Comparison of ENCODE assay signal across 8 cellular contexts in genomic region chr19:927044-927706, GRCh38. TPM values are rescaled to one million over a fixed set of nuclear protein-coding genes. Genes with fewer than 3 reads are reported as not detected.
DNase-seq lines count a peak whose midpoint lies in the region; ATAC-seq and TF ChIP-seq lines count a peak whose summit lies in the region.

No MANE protein-coding gene starts in this region.

- no peaks in the 10 kb centered on the region for H3K27me3 Mint-ChIP-seq in progenitor cell of endocrine pancreas

- peak overlapping the region; percentile 87 for H3K4me3 Mint-ChIP-seq in progenitor cell of endocrine pancreas (ENCODE audit: low read depth)

- TF ChIP-seq CTCF in fibroblast of the aortic adventitia (IDR thresholded peaks at IDR 0.05; ENCODE audit: insufficient read depth, low read length) (no peak), progenitor cell of endocrine pancreas (IDR thresholded peaks at IDR 0.05; ENCODE audit: unreplicated experiment) (no peak)

- H3K9me3 Mint-ChIP-seq in progenitor cell of endocrine pancreas (ENCODE audit: low read depth): no peaks in the 10 kb centered on the region

- no peak for ATAC-seq in GM21515 (IDR thresholded peaks at IDR 0.05; ENCODE audit: unreplicated experiment)
- no peak for ATAC-seq in HG02938 (IDR thresholded peaks at IDR 0.05; ENCODE audit: unreplicated experiment)

- peak overlapping the region; percentile 88 for H3K4me3 ChIP-seq in fibroblast of the aortic adventitia (ENCODE audit: low read depth, low read length)

- H3K36me3 Mint-ChIP-seq in progenitor cell of endocrine pancreas (ENCODE audit: insufficient read depth): peaks cover 3% of the 10 kb centered on the region

- DNase-seq in NCI-H2227 (lab: John Stamatoyannopoulos, UW; ENCODE audit: unreplicated experiment): peak; percentile 42
- DNase-seq in NCI-H2227 treated with DMSO at 0.1 percent for 48 hours (lab: John Stamatoyannopoulos, UW): no peak
- peak; percentile 94 for DNase-seq in SKM-1 (lab: John Stamatoyannopoulos, UW; ENCODE audit: unreplicated experiment)
- peak; percentile 34 for DNase-seq in fibroblast of the aortic adventitia (ENCODE audit: low read depth)
- DNase-seq in progenitor cell of endocrine pancreas (ENCODE audit: low spot score, unreplicated experiment): no peak
- no peak for DNase-seq in activated effector memory CD4-positive, alpha-beta T cell treated with anti-CD3 and anti-CD28 coated beads, Interleukin-2, amount 50 U/mL, for 16 hours

- H3K27ac Mint-ChIP-seq in progenitor cell of endocrine pancreas: peak overlapping the region; percentile 76

- H3K4me1 Mint-ChIP-seq in progenitor cell of endocrine pancreas (ENCODE audit: low read depth): peaks cover 1% of the 10 kb centered on the region

RNA-seq across cellular contexts. Expression of gene ARID3A, which starts 1.3 kb away (rescaled TPM):
- 3.7 and 11.2 TPM in 2 replicates for total RNA-seq in fibroblast of the aortic adventitia (ENCODE audit: low replicate concordance)
- total RNA-seq in progenitor cell of endocrine pancreas: 149 and 154 TPM in 2 replicates

RNA-seq across cellular contexts. Expression of gene KISS1R, which starts 10.0 kb away (rescaled TPM):
- total RNA-seq in fibroblast of the aortic adventitia (ENCODE audit: low replicate concordance) (not detected in 2 replicates), progenitor cell of endocrine pancreas (5.8 and 6.1 TPM in 2 replicates)

RNA-seq across cellular contexts. Expression of gene R3HDM4, which starts 14.2 kb away (rescaled TPM):
- total RNA-seq in fibroblast of the aortic adventitia (ENCODE audit: low replicate concordance) (8.4 and 25.8 TPM in 2 replicates), progenitor cell of endocrine pancreas (61.4 and 63.1 TPM in 2 replicates)

RNA-seq across cellular contexts. Expression of gene RNU6-9, which starts 33.9 kb away (rescaled TPM):
- total RNA-seq in fibroblast of the aortic adventitia (ENCODE audit: low replicate concordance) (not detected in 2 replicates), progenitor cell of endocrine pancreas (not detected in 2 replicates)

RNA-seq across cellular contexts. Expression of gene MED16, which starts 34.2 kb away (rescaled TPM):
- total RNA-seq in fibroblast of the aortic adventitia (ENCODE audit: low replicate concordance): 21.0 and 24.5 TPM in 2 replicates
- 87.2 and 91.7 TPM in 2 replicates for total RNA-seq in progenitor cell of endocrine pancreas

Comparison
In these comparisons a context has a peak if more than half of its experiments do, and no peak if none do; other contexts are left out.
1. DNase-seq: peak in NCI-H2227 (single experiment), SKM-1 (single experiment) and fibroblast of the aortic adventitia (single experiment); none in NCI-H2227 treated with DMSO at 0.1 percent for 48 hours (single experiment), progenitor cell of endocrine pancreas (single experiment) and activated effector memory CD4-positive, alpha-beta T cell treated with anti-CD3 and anti-CD28 coated beads, Interleukin-2, amount 50 U/mL, for 16 hours (single experiment).
2. RNA of gene ARID3A, which starts 1.3 kb away (total RNA-seq): 149 to 154 TPM in progenitor cell of endocrine pancreas; 3.7 to 11.2 TPM in fibroblast of the aortic adventitia; every median in the first group is over 10 times any median in the second.